In genomic region chr2:226796840-226797288, GRCh38 we compare ENCODE assay signal across 8 cellular contexts. TPM values are rescaled to one million over a fixed set of nuclear protein-coding genes. Genes with fewer than 3 reads are reported as not detected.
DNase-seq lines count a peak whose midpoint lies in the region; ATAC-seq and TF ChIP-seq lines count a peak whose summit lies in the region.

No MANE protein-coding gene starts in this region.

- H2AFZ ChIP-seq in SU-DHL-6 (ENCODE audit: low read depth, low read length, severe bottlenecking): no peak overlapping the region

- H3K27me3 ChIP-seq in SU-DHL-6 (ENCODE audit: low read length) (no peaks in the 10 kb centered on the region), gastroesophageal sphincter (no peaks in the 10 kb centered on the region), skeletal muscle tissue (ENCODE audit: control insufficient read depth in 3 of 3, insufficient read depth in 3 of 3, low read length in 3 of 3) (peaks cover 0 to 3% (median 0%) of the 10 kb centered on the region in 3 donors)

- H3K4me1 ChIP-seq in gastroesophageal sphincter (peaks cover 0 to 82% (median 30%) of the 10 kb centered on the region in 3 donors), skeletal muscle tissue (ENCODE audit: control insufficient read depth in 3 of 3, insufficient read depth in 3 of 3, low read length in 3 of 3) (peaks cover 48 to 56% (median 52%) of the 10 kb centered on the region in 3 donors)

- no peak overlapping the region for H3K4me2 ChIP-seq in SU-DHL-6 (ENCODE audit: low read depth, low read length, poor library complexity, severe bottlenecking)

- CTCF ChIA-PET in HEK293T (lab: Yijun Ruan, JAX): no interaction called here

- H3K36me3 ChIP-seq in SU-DHL-6 (ENCODE audit: low read length) (no peaks in the 10 kb centered on the region), gastroesophageal sphincter (peaks cover 0 to 8% of the 10 kb centered on the region in 2 donors), skeletal muscle tissue (ENCODE audit: control insufficient read depth in 3 of 3, insufficient read depth in 3 of 3, low read length in 3 of 3) (peaks cover 7 to 23% (median 21%) of the 10 kb centered on the region in 3 donors)

- TF ChIP-seq EP300 in gastroesophageal sphincter (IDR thresholded peaks at IDR 0.05): no peak

- peaks cover 61% of the 10 kb centered on the region for H3K79me2 ChIP-seq in SU-DHL-6 (ENCODE audit: insufficient read depth, low read length)

- no CpG with 5 or more reads among the region's 17 CpGs for WGBS in gastroesophageal sphincter (ENCODE audit: low coverage in 1 of 2), 2 donors

- H3K27ac ChIP-seq in SU-DHL-6 (ENCODE audit: low read depth, low read length) (no peak overlapping the region), gastroesophageal sphincter (peak overlapping the region in 3 of 4 donors; percentile 94 to 95 (median 95)), skeletal muscle tissue (ENCODE audit: low read depth, low read length) (peak overlapping the region; percentile 89)

- no peaks in the 10 kb centered on the region for H4K20me1 ChIP-seq in SU-DHL-6 (ENCODE audit: low read depth, low read length)

- H3K9me3 ChIP-seq in SU-DHL-6 (ENCODE audit: insufficient read depth, low read length) (no peaks in the 10 kb centered on the region), gastroesophageal sphincter (no peaks in the 10 kb centered on the region), skeletal muscle tissue (ENCODE audit: control insufficient read depth in 3 of 3, low read length in 3 of 3) (no peaks in the 10 kb centered on the region)

- TF ChIP-seq POLR2A in gastroesophageal sphincter (IDR thresholded peaks at IDR 0.05): no peak

- H3K4me3 ChIP-seq in SU-DHL-6 (ENCODE audit: insufficient read depth, low read length, poor library complexity, severe bottlenecking) (no peak overlapping the region), gastroesophageal sphincter (peak overlapping the region in 1 of 2 donors; percentile 89), skeletal muscle tissue (ENCODE audit: low read length in 3 of 3) (peak overlapping the region; percentile 57 to 82 (median 73))

- H3K9ac ChIP-seq in SU-DHL-6 (ENCODE audit: low read length) (no peak overlapping the region), skeletal muscle tissue (ENCODE audit: low read depth in 1 of 3, low read length in 3 of 3) (peak overlapping the region; percentile 83 to 92 (median 89))

- TF ChIP-seq CTCF in GM12874 (IDR thresholded peaks at IDR 0.05; ENCODE audit: insufficient read depth, low read depth, low read length) (peak; percentile 47), SU-DHL-6 (IDR thresholded peaks at IDR 0.05; ENCODE audit: insufficient read depth, low read length, poor library complexity, severe bottlenecking) (peak; percentile 32), gastroesophageal sphincter (IDR thresholded peaks at IDR 0.05) (peak in 3 of 4 experiments; percentile 18 to 73 (median 25))

- POLR2A ChIA-PET in HEK293T (lab: Yijun Ruan, JAX): no interaction called here

- no peak for ATAC-seq in gastroesophageal sphincter
- ATAC-seq in GM21390 (IDR thresholded peaks at IDR 0.05; ENCODE audit: unreplicated experiment): no peak

- peaks cover 41% of the 10 kb centered on the region for H3F3A ChIP-seq in SU-DHL-6 (ENCODE audit: insufficient read depth)

- DNase-seq in HEK293T (ENCODE audit: extremely low spot score) (no peak), SKM-1 treated with dmso at 0.1 percent for 144 hours (lab: John Stamatoyannopoulos, UW; ENCODE audit: unreplicated experiment) (no peak), dermis blood vessel endothelial cell (no peak)

- H3K9me2 ChIP-seq in SU-DHL-6 (replicated peaks; ENCODE audit: insufficient read depth, low read length): no peaks in the 10 kb centered on the region

TF ChIP-seq in HEK293T, 16 proteins besides CTCF, POLR2A, EP300 and RAD21:
- TF ChIP-seq SUZ12 (IDR thresholded peaks at IDR 0.05): no peak
- no peak for TF ChIP-seq ARNT (IDR thresholded peaks at IDR 0.05)
- TF ChIP-seq ELF4 (IDR thresholded peaks at IDR 0.05): no peak
- TF ChIP-seq BHLHE40 (IDR thresholded peaks at IDR 0.05; ENCODE audit: borderline replicate concordance): no peak
- TF ChIP-seq FOXK2 (IDR thresholded peaks at IDR 0.05): no peak
- TF ChIP-seq FOXM1 (IDR thresholded peaks at IDR 0.05; ENCODE audit: borderline replicate concordance): no peak
- TF ChIP-seq TARDBP (IDR thresholded peaks at IDR 0.05): no peak
- TF ChIP-seq SP1 (IDR thresholded peaks at IDR 0.05): no peak

RNA-seq across cellular contexts. Expression of gene IRS1, which starts 2.8 kb away (rescaled TPM):
- total RNA-seq in gastroesophageal sphincter: 10 to 100 TPM; 17.4 to 39.0 (median 25.3) TPM
- 13.0 TPM for total RNA-seq in skeletal muscle tissue
- 0.17 and 0.23 TPM in 2 replicates for total RNA-seq in dermis blood vessel endothelial cell

RNA-seq across cellular contexts. Expression of gene RHBDD1, which starts 39.0 kb away (rescaled TPM):
- total RNA-seq in gastroesophageal sphincter (10 to 100 TPM; 22.2 to 35.2 (median 24.7) TPM), skeletal muscle tissue (37.6 TPM), dermis blood vessel endothelial cell (14.3 and 16.0 TPM in 2 replicates)

Comparison
In these comparisons a context has a peak if more than half of its experiments do, and no peak if none do; other contexts are left out.
1. RNA of gene IRS1, which starts 2.8 kb away (total RNA-seq): 17.4 to 39.0 TPM in gastroesophageal sphincter and 13.0 TPM in skeletal muscle tissue (single experiment); 0.17 to 0.23 TPM in dermis blood vessel endothelial cell; every median in the first group is over 10 times any median in the second.
2. Peak in every context shown above with its lines, with median percentiles within 50 percentile points of each other: CTCF ChIP-seq.